In genomic region chr3:135500034-135500433, GRCh38 we compare ENCODE assay signal across 5 cellular contexts.
"Had no signal": no experiment of that assay in that cellular context is flagged by ENCODE, and none has a peak within 500 bp of the region (broad histone marks: within the 10 kb centered on the region; RNA-seq: fewer than 3 reads in every experiment).

No MANE protein-coding gene starts in this region.

- H2AFZ ChIP-seq: GM23338 had no signal

- ATAC-seq: GM23338, K562 had no signal

- DNase-seq: H9, HCEC 1CT, IMR-90 had no signal

- H3K4me3 ChIP-seq: GM23338, K562 had no signal

- H3K4me2 ChIP-seq: GM23338 had no signal
